19 cellular contexts compared by ENCODE assay signal in genomic region chr6:88633782-88634181, GRCh38.
DNase-seq lines count a peak whose midpoint lies in the region; ATAC-seq, FAIRE-seq and TF ChIP-seq lines count a peak whose summit lies in the region.
"Had no signal": no experiment of that assay in that cellular context is flagged by ENCODE, and none has a peak within 500 bp of the region (broad histone marks: within the 10 kb centered on the region; RNA-seq: fewer than 3 reads in every experiment).

No MANE protein-coding gene starts in this region.

- H3K4me2 ChIP-seq in A549, result no peak overlapping the region

- FAIRE-seq in A549 (lab: Jason Lieb, UNC), result no peak
- peak; percentile 15 for FAIRE-seq in frontal cortex (lab: Jason Lieb, UNC)
- FAIRE-seq: G401.6, GM12892 had no signal

- H3K9me3 ChIP-seq in A549 (no peaks in the 10 kb centered on the region), adipocyte (ENCODE audit: control insufficient read depth, low read length) (no peaks in the 10 kb centered on the region)

- POLR2A ChIA-PET in A549 (lab: Yijun Ruan, JAX), result no interaction called here

- CTCF ChIA-PET in A549 (lab: Yijun Ruan, JAX), result no interaction called here

- WGBS in A549 (ENCODE audit: missing lambda C conversion rate), result 88% methylated on average over 3 of the region's 3 CpGs

- no peak overlapping the region for H3K4me3 ChIP-seq in A549
- H3K4me3 ChIP-seq in adipocyte (ENCODE audit: low read length), result no peak overlapping the region

- H3K27me3 ChIP-seq in adipocyte (replicated peaks; ENCODE audit: control insufficient read depth, insufficient read depth, low read length), result no peaks in the 10 kb centered on the region

- TF ChIP-seq RAD21 in A549 (conservative IDR thresholded peaks at IDR 0.05 in 1 of 2, IDR thresholded peaks at IDR 0.05 in 1 of 2), result no peak

- no peak overlapping the region for H3K27ac ChIP-seq in A549

- TF ChIP-seq POLR2A in A549 (IDR thresholded peaks at IDR 0.05; ENCODE audit: low read length), result no peak

- H3K4me1 ChIP-seq in A549, result no peaks in the 10 kb centered on the region
- H3K4me1 ChIP-seq in adipocyte (ENCODE audit: control insufficient read depth, insufficient read depth, low read length), result no peaks in the 10 kb centered on the region

- ATAC-seq in A549 (no peak), GM18519 (IDR thresholded peaks at IDR 0.05; ENCODE audit: low FRiP score, unreplicated experiment) (no peak), left cardiac atrium (no peak)
- ATAC-seq: HCT116 had no signal

- H3K9ac ChIP-seq in adipocyte (ENCODE audit: low read length), result no peak overlapping the region

- intact Hi-C loops in left cardiac atrium (cut with DNase I), result no loop called here

- TF ChIP-seq EP300 in A549 (IDR thresholded peaks at IDR 0.05), result no peak

- no peak for TF ChIP-seq CTCF in A549 (IDR thresholded peaks at IDR 0.05)
- TF ChIP-seq CTCF in GM20000 (IDR thresholded peaks at IDR 0.05; ENCODE audit: extremely low read depth, missing control alignments), result no peak

- no peaks in the 10 kb centered on the region for H3K36me3 ChIP-seq in adipocyte (ENCODE audit: control insufficient read depth, insufficient read depth, low read length, severe bottlenecking)

- DNase-seq in A549 (ENCODE audit: low read depth in 1 of 2, low spot score in 1 of 2), result no peak
- DNase-seq in HCEC 1CT, result peak; percentile 10
- peak; percentile 7 for DNase-seq in adipocyte (ENCODE audit: low read depth)
- no peak for DNase-seq in frontal cortex (ENCODE audit: low spot score in 2 of 2)
- no peak for DNase-seq in left cardiac atrium
- no peak for DNase-seq in GM20000 (ENCODE audit: low spot score)
- DNase-seq: 8988T; C1 segment of cervical spinal cord; Calu3; CD4-positive, alpha-beta memory T cell; COR-L47; DMS53; DMS79 treated with DMSO at 0.1 percent for 48 hours; GOT3; H7 had no signal

TF ChIP-seq in A549, 52 proteins besides CTCF, POLR2A, EP300 and RAD21:
- TF ChIP-seq CEBPB (IDR thresholded peaks at IDR 0.05), result no peak
- TF ChIP-seq CBX8 (IDR thresholded peaks at IDR 0.05), result no peak
- no peak for TF ChIP-seq SMC3 (IDR thresholded peaks at IDR 0.05)
- TF ChIP-seq FOSL2 (IDR thresholded peaks at IDR 0.05), result no peak
- peak; percentile 33; the same call in 1 of the 2 replicates for TF ChIP-seq FOSL2 (CRISPR knock-in tag; IDR thresholded peaks at IDR 0.05)
- TF ChIP-seq TP53 (CRISPR knock-in tag; IDR thresholded peaks at IDR 0.05), result no peak

Comparison
In these comparisons a context has a peak if more than half of its experiments do, and no peak if none do; other contexts are left out.
1. DNase-seq: peak in HCEC 1CT (single experiment) and adipocyte (single experiment); none in A549 (0 of 2), frontal cortex (0 of 2), left cardiac atrium (single experiment) and GM20000 (single experiment).